In genomic region chr3:123584988-123585937, GRCh38 we compare ENCODE assay signal across 8 cellular contexts. TPM values are rescaled to one million over a fixed set of nuclear protein-coding genes. Genes with fewer than 3 reads are reported as not detected.
DNase-seq lines count a peak whose midpoint lies in the region; FAIRE-seq and TF ChIP-seq lines count a peak whose summit lies in the region.

Gene HACD2 (minus strand): TSS chr3:123585053. CDS start chr3:123585027, 26 bp downstream.

- H2AFZ ChIP-seq in neuronal stem cell (ENCODE audit: low read length): peak within 1 kb of the TSS; percentile 95

- in situ Hi-C loops in SK-MEL-5 (cut with HindIII; ENCODE audit: low pct_unique_long_range_greater_than_20kb, low sequenced_read_pairs): no loop called here

- H2BK12ac ChIP-seq in neuronal stem cell (ENCODE audit: low read length): no peak within 1 kb of the TSS

- no peak within 1 kb of the TSS for H2BK120ac ChIP-seq in neuronal stem cell (ENCODE audit: low read depth, low read length)

- CTCF ChIA-PET in HEK293T (lab: Yijun Ruan, JAX): no interaction called here

- peak within 1 kb of the TSS; percentile 93 for H3K9ac ChIP-seq in neuronal stem cell (ENCODE audit: low read depth, low read length, poor library complexity)

- peak within 1 kb of the TSS; percentile 77 for H2BK5ac ChIP-seq in neuronal stem cell (ENCODE audit: low read length)

- no peak within 1 kb of the TSS for H2AK5ac ChIP-seq in neuronal stem cell (ENCODE audit: low read depth, low read length)

- H3K79me1 ChIP-seq in neuronal stem cell (ENCODE audit: low read depth, low read length): no peaks in the 10 kb centered on the region

- H2BK15ac ChIP-seq in neuronal stem cell (ENCODE audit: low read length): peak within 1 kb of the TSS; percentile 42

- H3K27me3 ChIP-seq in neuronal stem cell (ENCODE audit: control insufficient read depth in 3 of 3, insufficient read depth in 3 of 3, low read depth in 1 of 3, low read length in 3 of 3): no peaks in the 10 kb centered on the region

- peak within 1 kb of the TSS; percentile 98 for H3K23ac ChIP-seq in neuronal stem cell (ENCODE audit: low read depth, low read length, poor library complexity)

- peak within 1 kb of the TSS; percentile 94 for H3K18ac ChIP-seq in neuronal stem cell (ENCODE audit: low read length)

- H3K9me3 ChIP-seq in neuronal stem cell (replicated peaks in 1 of 2; ENCODE audit: control insufficient read depth in 2 of 2, insufficient read depth in 1 of 2, low read depth in 1 of 2, low read length in 2 of 2): peaks cover 10 to 25% of the 10 kb centered on the region in 2 donors

- H4K8ac ChIP-seq in neuronal stem cell (ENCODE audit: low read depth, low read length): peak within 1 kb of the TSS; percentile 33

- POLR2A ChIA-PET in HEK293T (lab: Yijun Ruan, JAX): interaction anchor here (1.0 to 2.0 kb wide), 10 partner anchors 9 to 1203 kb away, joined by 3 to 11 read pairs (median 4); partner anchors contain the start of genes ADCY5 and MIX23

- peak within 1 kb of the TSS; percentile 92 for H3K27ac ChIP-seq in neuronal stem cell (replicated peaks; ENCODE audit: low read length)

- peaks cover 0 to 4% of the 10 kb centered on the region in 2 donors for H3K4me1 ChIP-seq in neuronal stem cell (ENCODE audit: control insufficient read depth in 2 of 2, insufficient read depth in 1 of 2, low read depth in 1 of 2, low read length in 2 of 2)

- peak within 1 kb of the TSS; percentile 85 for H3K4me2 ChIP-seq in neuronal stem cell (ENCODE audit: insufficient read depth, low read length, poor library complexity, severe bottlenecking)

- no peak within 1 kb of the TSS for H4K91ac ChIP-seq in neuronal stem cell (ENCODE audit: low read depth, low read length, poor library complexity)

- H3K36me3 ChIP-seq in neuronal stem cell (replicated peaks in 1 of 2; ENCODE audit: control insufficient read depth in 2 of 2, insufficient read depth in 2 of 2, low read length in 2 of 2): peaks cover 5 to 29% of the 10 kb centered on the region in 2 donors

- H3K14ac ChIP-seq in neuronal stem cell (ENCODE audit: low read length): no peak within 1 kb of the TSS

- no peak for TF ChIP-seq CTCF in subcutaneous adipose tissue (IDR thresholded peaks at IDR 0.05; ENCODE audit: low read depth)

- FAIRE-seq in frontal cortex (lab: Jason Lieb, UNC): no peak

- no peak within 1 kb of the TSS for H3K4ac ChIP-seq in neuronal stem cell (ENCODE audit: low read length)

- peak within 1 kb of the TSS; percentile 63 to 96 for H3K4me3 ChIP-seq in neuronal stem cell (ENCODE audit: low read length in 2 of 2)

- DNase-seq in GF-D8 (lab: John Stamatoyannopoulos, UW): peak; percentile 89
- DNase-seq in HEK293T (ENCODE audit: extremely low spot score): peak; percentile 93
- peak; percentile 96 for DNase-seq in MV-4-11 (lab: John Stamatoyannopoulos, UW)
- DNase-seq in SK-MEL-5 (ENCODE audit: low read depth, low spot score): peak; percentile 98
- DNase-seq in activated naive CD4-positive, alpha-beta T cell treated with Interleukin-2 at 50 U/mL for 16 hours: peak; percentile 95
- peak; percentile 90 to 92 for DNase-seq in frontal cortex (ENCODE audit: low spot score in 2 of 2)
- peak; percentile 94 for DNase-seq in neuronal stem cell (ENCODE audit: low spot score)

- WGBS in neuronal stem cell (ENCODE audit: extremely low coverage in 2 of 2, insufficient read length in 2 of 2, insufficient replicate concordance in 1 of 2), 2 donors: no CpG with 5 or more reads among the region's 54 CpGs

TF ChIP-seq in HEK293T, 16 proteins besides CTCF, POLR2A, EP300 and RAD21:
- no peak for TF ChIP-seq SUZ12 (IDR thresholded peaks at IDR 0.05)
- TF ChIP-seq PKNOX1 (IDR thresholded peaks at IDR 0.05): peak; percentile 81
- no peak for TF ChIP-seq LEF1 (IDR thresholded peaks at IDR 0.05; ENCODE audit: borderline replicate concordance)
- no peak for TF ChIP-seq SP1 (IDR thresholded peaks at IDR 0.05)
- no peak for TF ChIP-seq ZNF384 (IDR thresholded peaks at IDR 0.05)
- peak; percentile 64 for TF ChIP-seq ELF4 (IDR thresholded peaks at IDR 0.05)
- no peak for TF ChIP-seq FOXM1 (IDR thresholded peaks at IDR 0.05; ENCODE audit: borderline replicate concordance)
- no peak for TF ChIP-seq TARDBP (IDR thresholded peaks at IDR 0.05)
- peak; percentile 93 for TF ChIP-seq L3MBTL2 (conservative IDR thresholded peaks at IDR 0.05)
- peak; percentile 89 for TF ChIP-seq NFRKB (IDR thresholded peaks at IDR 0.05)
TF ChIP-seq in HEK293T: peak in this region for 4.

RNA-seq across cellular contexts. Expression of gene HACD2, which starts in this region (rescaled TPM):
- total RNA-seq in SK-MEL-5 (2014; rRNA removed; shearing (Covaris generic)): 13.7 and 16.7 TPM in 2 replicates
- polyA plus RNA-seq in SK-MEL-5 (2015; cell fraction: cytosol; rRNA removed): 18.4 and 20.2 TPM in 2 replicates
- 12.8 and 26.2 TPM in 2 replicates for polyA plus RNA-seq in SK-MEL-5 (2015; cell fraction: nucleus; rRNA removed)
- total RNA-seq in frontal cortex (59.9 TPM), subcutaneous adipose tissue (10 to 100 TPM; 50.9 to 72.9 (median 58.4) TPM)
- 15.9 TPM for polyA plus RNA-seq in neuronal stem cell (2013, experiment 1 of 2)
- polyA plus RNA-seq in neuronal stem cell (2013, experiment 2 of 2): 15.7 TPM

Comparison
In these comparisons a context has a peak if more than half of its experiments do, and no peak if none do; other contexts are left out.
1. Peak in every context shown above with its lines: DNase-seq, H3K4me3 ChIP-seq and H3K27ac ChIP-seq.